1 cellular context compared by ENCODE assay signal in genomic region chr6:36666726-36667591, GRCh38.
TF ChIP-seq lines count a peak whose summit lies in the region.

No MANE protein-coding gene starts in this region.

TF ChIP-seq in HepG2, 621 proteins besides CTCF, POLR2A, EP300 and RAD21 (continued from another document and continues in another):
- TF ChIP-seq, protein P1, sequence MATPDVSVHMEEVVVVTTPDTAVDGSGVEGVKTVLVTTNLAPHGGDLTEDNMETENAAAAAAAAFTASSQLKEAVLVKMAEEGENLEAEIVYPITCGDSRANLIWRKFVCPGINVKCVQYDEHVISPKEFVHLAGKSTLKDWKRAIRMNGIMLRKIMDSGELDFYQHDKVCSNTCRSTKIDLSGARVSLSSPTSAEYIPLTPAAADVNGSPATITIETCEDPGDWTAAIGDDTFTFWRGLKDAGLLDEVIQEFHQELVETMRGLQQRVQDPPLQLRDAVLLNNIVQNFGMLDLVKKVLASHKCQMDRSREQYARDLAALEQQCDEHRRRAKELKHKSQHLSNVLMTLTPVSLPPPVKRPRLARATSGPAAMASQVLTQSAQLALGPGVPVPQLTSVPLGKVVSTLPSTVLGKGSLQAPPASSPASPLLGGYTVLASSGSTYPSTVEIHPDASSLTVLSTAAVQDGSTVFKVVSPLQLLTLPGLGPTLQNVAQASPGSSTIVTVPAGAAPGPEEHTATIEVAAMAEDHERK (CRISPR knock-in tag; IDR thresholded peaks at IDR 0.05; ENCODE audit: low read depth), result no peak
- TF ChIP-seq ZNF496 (CRISPR knock-in tag; IDR thresholded peaks at IDR 0.05; ENCODE audit: insufficient replicate concordance) (no peak), ESRRA (CRISPR knock-in tag; IDR thresholded peaks at IDR 0.05; ENCODE audit: low read depth) (peak; percentile 76), EED (CRISPR knock-in tag; IDR thresholded peaks at IDR 0.05) (no peak; the same call in 1 of the 2 replicates), ZNF510 (CRISPR knock-in tag; IDR thresholded peaks at IDR 0.05; ENCODE audit: low read depth) (peak; percentile 58; the same call in 1 of the 2 replicates), ATAD3A (CRISPR knock-in tag; IDR thresholded peaks at IDR 0.05) (no peak), ATF6 (CRISPR knock-in tag; conservative IDR thresholded peaks at IDR 0.05) (no peak), ZBTB49 (CRISPR knock-in tag; IDR thresholded peaks at IDR 0.05; ENCODE audit: borderline replicate concordance) (no peak; the same call in 1 of the 2 replicates), ZNF275 (CRISPR knock-in tag; IDR thresholded peaks at IDR 0.05; ENCODE audit: borderline replicate concordance) (peak; percentile 89; the same call in 1 of the 2 replicates), ZNF331 (CRISPR knock-in tag; IDR thresholded peaks at IDR 0.05) (peak; percentile 98), TCF7 (IDR thresholded peaks at IDR 0.05; ENCODE audit: low read depth) (no peak), ZNF446 (CRISPR knock-in tag; IDR thresholded peaks at IDR 0.05) (no peak), ZNF260 (CRISPR knock-in tag; IDR thresholded peaks at IDR 0.05; ENCODE audit: borderline replicate concordance, low read depth) (no peak), ZNF772 (CRISPR knock-in tag; IDR thresholded peaks at IDR 0.05) (peak; percentile 88), MTF1 (CRISPR knock-in tag; IDR thresholded peaks at IDR 0.05) (no peak; the same call in 1 of the 2 replicates), KLF15 (CRISPR knock-in tag; IDR thresholded peaks at IDR 0.05; ENCODE audit: borderline replicate concordance) (no peak), FOXA3 (CRISPR knock-in tag; IDR thresholded peaks at IDR 0.05) (peak; percentile 85), FOSL2 (CRISPR knock-in tag; IDR thresholded peaks at IDR 0.05) (peak; percentile 90), NR0B2 (CRISPR knock-in tag; IDR thresholded peaks at IDR 0.05) (peak; percentile 91; the same call in 1 of the 2 replicates), ETV5 (CRISPR knock-in tag; IDR thresholded peaks at IDR 0.05; ENCODE audit: borderline replicate concordance) (peak; percentile 74; the same call in 1 of the 2 replicates), ZNF33A (CRISPR knock-in tag; IDR thresholded peaks at IDR 0.05; ENCODE audit: borderline replicate concordance) (no peak), YY1 (IDR thresholded peaks at IDR 0.05; ENCODE audit: insufficient read depth, insufficient replicate concordance, low read depth, low read length) (no peak), ZBTB8A (CRISPR knock-in tag; IDR thresholded peaks at IDR 0.05; ENCODE audit: borderline replicate concordance, low read depth) (no peak), PBX2 (CRISPR knock-in tag; IDR thresholded peaks at IDR 0.05) (no peak), DRAP1 (CRISPR knock-in tag; IDR thresholded peaks at IDR 0.05) (peak; percentile 80), HOXA3 (CRISPR knock-in tag; IDR thresholded peaks at IDR 0.05) (peak; percentile 94), FOSL1 (CRISPR knock-in tag; IDR thresholded peaks at IDR 0.05; ENCODE audit: borderline replicate concordance) (no peak), ZSCAN31 (CRISPR knock-in tag; IDR thresholded peaks at IDR 0.05; ENCODE audit: low read depth) (peak; percentile 62; the same call in 1 of the 2 replicates), ZNF431 (CRISPR knock-in tag; IDR thresholded peaks at IDR 0.05; ENCODE audit: borderline replicate concordance, low read depth) (0 out of 2 replicates have a peak, but pooled peaks have one; percentile 32), TFDP2 (CRISPR knock-in tag; IDR thresholded peaks at IDR 0.05) (peak; percentile 87), ZNF615 (CRISPR knock-in tag; IDR thresholded peaks at IDR 0.05; ENCODE audit: borderline replicate concordance) (peak; percentile 94; the same call in 1 of the 2 replicates), KAT7 (CRISPR knock-in tag; IDR thresholded peaks at IDR 0.05; ENCODE audit: borderline replicate concordance) (peak; percentile 96), AGO2 (optimal IDR thresholded peaks at IDR 0.05; ENCODE audit: low read depth, low read length) (no peak), SP140L (CRISPR knock-in tag; IDR thresholded peaks at IDR 0.05; ENCODE audit: borderline replicate concordance) (peak; percentile 58; the same call in 1 of the 2 replicates), RFXANK (CRISPR knock-in tag; IDR thresholded peaks at IDR 0.05) (no peak), PHF5A (CRISPR knock-in tag; IDR thresholded peaks at IDR 0.05; ENCODE audit: low read depth, unreplicated experiment) (peak; percentile 77), MEIS2 (CRISPR knock-in tag; IDR thresholded peaks at IDR 0.05) (peak; percentile 51; the same call in 1 of the 2 replicates)
- TF ChIP-seq, protein P2, sequence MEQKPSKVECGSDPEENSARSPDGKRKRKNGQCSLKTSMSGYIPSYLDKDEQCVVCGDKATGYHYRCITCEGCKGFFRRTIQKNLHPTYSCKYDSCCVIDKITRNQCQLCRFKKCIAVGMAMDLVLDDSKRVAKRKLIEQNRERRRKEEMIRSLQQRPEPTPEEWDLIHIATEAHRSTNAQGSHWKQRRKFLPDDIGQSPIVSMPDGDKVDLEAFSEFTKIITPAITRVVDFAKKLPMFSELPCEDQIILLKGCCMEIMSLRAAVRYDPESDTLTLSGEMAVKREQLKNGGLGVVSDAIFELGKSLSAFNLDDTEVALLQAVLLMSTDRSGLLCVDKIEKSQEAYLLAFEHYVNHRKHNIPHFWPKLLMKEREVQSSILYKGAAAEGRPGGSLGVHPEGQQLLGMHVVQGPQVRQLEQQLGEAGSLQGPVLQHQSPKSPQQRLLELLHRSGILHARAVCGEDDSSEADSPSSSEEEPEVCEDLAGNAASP (CRISPR knock-in tag; IDR thresholded peaks at IDR 0.05; ENCODE audit: borderline replicate concordance), result peak; percentile 84
- TF ChIP-seq, protein P3, sequence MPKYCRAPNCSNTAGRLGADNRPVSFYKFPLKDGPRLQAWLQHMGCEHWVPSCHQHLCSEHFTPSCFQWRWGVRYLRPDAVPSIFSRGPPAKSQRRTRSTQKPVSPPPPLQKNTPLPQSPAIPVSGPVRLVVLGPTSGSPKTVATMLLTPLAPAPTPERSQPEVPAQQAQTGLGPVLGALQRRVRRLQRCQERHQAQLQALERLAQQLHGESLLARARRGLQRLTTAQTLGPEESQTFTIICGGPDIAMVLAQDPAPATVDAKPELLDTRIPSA (CRISPR knock-in tag; IDR thresholded peaks at IDR 0.05; ENCODE audit: borderline replicate concordance), result no peak
- TF ChIP-seq, protein P4, sequence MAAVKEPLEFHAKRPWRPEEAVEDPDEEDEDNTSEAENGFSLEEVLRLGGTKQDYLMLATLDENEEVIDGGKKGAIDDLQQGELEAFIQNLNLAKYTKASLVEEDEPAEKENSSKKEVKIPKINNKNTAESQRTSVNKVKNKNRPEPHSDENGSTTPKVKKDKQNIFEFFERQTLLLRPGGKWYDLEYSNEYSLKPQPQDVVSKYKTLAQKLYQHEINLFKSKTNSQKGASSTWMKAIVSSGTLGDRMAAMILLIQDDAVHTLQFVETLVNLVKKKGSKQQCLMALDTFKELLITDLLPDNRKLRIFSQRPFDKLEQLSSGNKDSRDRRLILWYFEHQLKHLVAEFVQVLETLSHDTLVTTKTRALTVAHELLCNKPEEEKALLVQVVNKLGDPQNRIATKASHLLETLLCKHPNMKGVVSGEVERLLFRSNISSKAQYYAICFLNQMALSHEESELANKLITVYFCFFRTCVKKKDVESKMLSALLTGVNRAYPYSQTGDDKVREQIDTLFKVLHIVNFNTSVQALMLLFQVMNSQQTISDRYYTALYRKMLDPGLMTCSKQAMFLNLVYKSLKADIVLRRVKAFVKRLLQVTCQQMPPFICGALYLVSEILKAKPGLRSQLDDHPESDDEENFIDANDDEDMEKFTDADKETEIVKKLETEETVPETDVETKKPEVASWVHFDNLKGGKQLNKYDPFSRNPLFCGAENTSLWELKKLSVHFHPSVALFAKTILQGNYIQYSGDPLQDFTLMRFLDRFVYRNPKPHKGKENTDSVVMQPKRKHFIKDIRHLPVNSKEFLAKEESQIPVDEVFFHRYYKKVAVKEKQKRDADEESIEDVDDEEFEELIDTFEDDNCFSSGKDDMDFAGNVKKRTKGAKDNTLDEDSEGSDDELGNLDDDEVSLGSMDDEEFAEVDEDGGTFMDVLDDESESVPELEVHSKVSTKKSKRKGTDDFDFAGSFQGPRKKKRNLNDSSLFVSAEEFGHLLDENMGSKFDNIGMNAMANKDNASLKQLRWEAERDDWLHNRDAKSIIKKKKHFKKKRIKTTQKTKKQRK (IDR thresholded peaks at IDR 0.05; ENCODE audit: low read length), result no peak
- TF ChIP-seq, protein P5, sequence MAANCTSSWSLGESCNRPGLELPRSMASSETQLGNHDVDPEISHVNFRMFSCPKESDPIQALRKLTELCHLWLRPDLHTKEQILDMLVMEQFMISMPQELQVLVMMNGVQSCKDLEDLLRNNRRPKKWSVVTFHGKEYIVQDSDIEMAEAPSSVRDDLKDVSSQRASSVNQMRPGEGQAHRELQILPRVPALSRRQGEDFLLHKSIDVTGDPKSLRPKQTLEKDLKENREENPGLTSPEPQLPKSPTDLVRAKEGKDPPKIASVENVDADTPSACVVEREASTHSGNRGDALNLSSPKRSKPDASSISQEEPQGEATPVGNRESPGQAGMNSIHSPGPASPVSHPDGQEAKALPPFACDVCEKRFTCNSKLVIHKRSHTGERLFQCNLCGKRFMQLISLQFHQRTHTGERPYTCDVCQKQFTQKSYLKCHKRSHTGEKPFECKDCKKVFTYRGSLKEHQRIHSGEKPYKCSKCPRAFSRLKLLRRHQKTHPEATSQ (CRISPR knock-in tag; IDR thresholded peaks at IDR 0.05; ENCODE audit: borderline replicate concordance), result no peak
